ENCODE assay signal across 18 cellular contexts in the genomic region with DNA sequence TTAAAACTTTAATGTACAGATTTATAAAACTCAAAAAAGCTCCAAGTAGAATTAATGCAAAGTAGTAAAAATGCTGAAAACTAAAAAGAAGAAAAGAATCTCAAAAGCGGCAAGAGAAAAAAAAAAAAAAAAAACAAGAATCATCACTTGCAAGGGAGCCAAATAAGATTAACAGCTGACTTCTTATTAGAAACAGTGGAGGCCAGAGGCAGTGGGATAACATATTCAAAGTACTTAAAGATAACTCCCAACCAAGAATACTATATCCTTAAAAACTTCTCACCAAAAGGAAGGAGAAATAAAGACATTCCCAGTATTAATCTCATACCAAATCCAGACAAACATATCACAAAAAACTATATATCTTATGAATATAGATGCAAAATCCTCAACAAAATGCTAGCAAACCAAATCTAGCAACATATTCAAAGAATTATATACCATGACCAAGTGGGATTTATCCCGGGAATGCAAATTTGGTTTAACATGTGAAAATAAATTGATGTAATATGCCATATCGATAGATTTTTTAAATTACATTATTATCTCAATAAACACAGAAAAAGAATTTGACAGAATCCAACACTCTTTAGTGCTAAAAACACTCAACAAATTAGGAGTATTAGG.
DNase-seq lines count a peak whose midpoint lies in the region; ATAC-seq and TF ChIP-seq lines count a peak whose summit lies in the region.
"Had no signal": no experiment of that assay in that cellular context is flagged by ENCODE, and none has a peak within 500 bp of the region (broad histone marks: within the 10 kb centered on the region; RNA-seq: fewer than 3 reads in every experiment).

No MANE protein-coding gene starts in this region.

- no peak overlapping the region for H2AFZ ChIP-seq in HCT116 (ENCODE audit: low read depth, low read length, poor library complexity, severe bottlenecking)

- peaks cover 3 to 13% of the 10 kb centered on the region in 2 experiments; a peak in 2 of 4 replicates for H3K4me1 ChIP-seq in HCT116 (ENCODE audit: control insufficient read depth in 1 of 2, insufficient read depth in 2 of 2, low read length in 2 of 2)
- H3K4me1 ChIP-seq: BE2C had no signal

- H4K20me1 ChIP-seq in HCT116 (ENCODE audit: insufficient read depth) = no peaks in the 10 kb centered on the region

- H3K4me2 ChIP-seq in HCT116 (ENCODE audit: low read length) = no peak overlapping the region

- H3K27me3 ChIP-seq in HCT116 (ENCODE audit: insufficient read depth, low read length) = peaks cover 3% of the 10 kb centered on the region; the same call in 1 of the 2 replicates
- H3K27me3 ChIP-seq: BE2C had no signal

- BruUV-seq in HCT116 (replicated peaks; lab: Mats Ljungman, UMichigan) = no TSS peak

- H3K4me3 ChIP-seq in HCT116 (replicated peaks in 1 of 2; ENCODE audit: low read depth in 1 of 2, low read length in 2 of 2) (no peak overlapping the region), fibroblast of mammary gland (ENCODE audit: control insufficient read depth, low read depth, low read length) (no peak overlapping the region)

- H3K9ac ChIP-seq in HCT116 (ENCODE audit: low read length) = no peak overlapping the region

- H3K27ac ChIP-seq in HCT116 (ENCODE audit: low read depth, low read length) = no peak overlapping the region

- no peak for ATAC-seq in HCT116
- ATAC-seq in GM18873 (IDR thresholded peaks at IDR 0.05; ENCODE audit: low FRiP score, unreplicated experiment) = no peak

- H3K36me3 ChIP-seq in HCT116 (ENCODE audit: control insufficient read depth in 1 of 2, insufficient read depth in 2 of 2, low read length in 2 of 2) = no peaks in the 10 kb centered on the region
- H3K36me3 ChIP-seq: BE2C had no signal

- peaks cover 5 to 14% of the 10 kb centered on the region in 2 experiments; a peak in 2 of 4 replicates for H3K9me3 ChIP-seq in HCT116 (ENCODE audit: control insufficient read depth in 1 of 2, insufficient read depth in 1 of 2, low read depth in 1 of 2, low read length in 2 of 2)
- H3K9me3 ChIP-seq: BE2C had no signal

- peak; percentile 11; the same call in 1 of the 2 replicates for TF ChIP-seq RAD21 in HCT116 (IDR thresholded peaks at IDR 0.05; ENCODE audit: low read depth)

- no peak for TF ChIP-seq CTCF in HCT116 (IDR thresholded peaks at IDR 0.05 in 2 of 3, conservative IDR thresholded peaks at IDR 0.05 in 1 of 3; ENCODE audit: borderline replicate concordance in 1 of 3, insufficient read depth in 1 of 3, low read depth in 2 of 3, low read length in 2 of 3)
- no peak for TF ChIP-seq CTCF in fibroblast of mammary gland (conservative IDR thresholded peaks at IDR 0.05; ENCODE audit: control insufficient read depth, insufficient read depth, low read depth, low read length)

- intact Hi-C loops in HCT116 (cut with micrococcal nuclease) = no loop called here

- H3K79me2 ChIP-seq in HCT116 (ENCODE audit: insufficient read depth, low read length) = no peaks in the 10 kb centered on the region

- TF ChIP-seq POLR2A in HCT116 (IDR thresholded peaks at IDR 0.05; ENCODE audit: borderline replicate concordance, extremely low read depth, insufficient read depth, insufficient read length) = no peak

- POLR2A ChIA-PET in HCT116 (lab: Charles Lee) = no interaction called here

- CTCF ChIA-PET in HCT116 (lab: Charles Lee) = no interaction called here

- DNase-seq in NCI-H2171 treated with DMSO at 0.1 percent for 48 hours (lab: John Stamatoyannopoulos, UW) (peak; percentile 17), NCI-H2171 (lab: John Stamatoyannopoulos, UW) (no peak), HCT116 (ENCODE audit: low read depth, low spot score) (no peak), SW480 (ENCODE audit: low spot score) (peak; percentile 17), fibroblast of mammary gland (ENCODE audit: low read depth) (peak; percentile 21), hypothalamus (lab: John Stamatoyannopoulos, UW) (no peak)
- DNase-seq in activated CD8-positive, alpha-beta memory T cell treated with anti-CD3 and anti-CD28 coated beads, Interleukin-2, amount 50 U/mL, for 4 hours = no peak
- DNase-seq: BE2C; C1 segment of cervical spinal cord; CD4-positive, CD25-positive, alpha-beta regulatory T cell; CD8-positive, alpha-beta memory T cell; COR-L47; DMS 273 treated with DMSO at 0.1 percent for 48 hours; DMS79; GDM1; H9; KG1 had no signal

- H3K9me2 ChIP-seq in HCT116 (ENCODE audit: insufficient read depth) = no peaks in the 10 kb centered on the region

- RAD21 ChIA-PET in HCT116 (lab: Charles Lee; ENCODE audit: low non-redundant PET in 1 of 2, low total read pairs in 2 of 2, uncharacterized antibody in 2 of 2, unreplicated experiment in 2 of 2) = no interaction called here

TF ChIP-seq in HCT116, 20 proteins besides CTCF, POLR2A, EP300 and RAD21:
- no peak for TF ChIP-seq JUND (IDR thresholded peaks at IDR 0.05)
- 0 out of 2 replicates have a peak, but pooled peaks have one; percentile 7 for TF ChIP-seq FOSL1 (IDR thresholded peaks at IDR 0.05; ENCODE audit: low read depth)
- TF ChIP-seq TCF7L2 (IDR thresholded peaks at IDR 0.05; ENCODE audit: borderline replicate concordance, extremely low read depth, insufficient read depth, insufficient read length) = no peak
- peak; percentile 83 for TF ChIP-seq CBX3 (IDR thresholded peaks at IDR 0.05; ENCODE audit: low read depth)

Comparison
In these comparisons a context has a peak if more than half of its experiments do, and no peak if none do; other contexts are left out.
1. DNase-seq: peak in NCI-H2171 treated with DMSO at 0.1 percent for 48 hours (single experiment), SW480 (single experiment) and fibroblast of mammary gland (single experiment); none in NCI-H2171 (single experiment), HCT116 (single experiment), hypothalamus (0 of 51) and activated CD8-positive, alpha-beta memory T cell treated with anti-CD3 and anti-CD28 coated beads, Interleukin-2, amount 50 U/mL, for 4 hours (single experiment).